Comparison of ENCODE assay signal across 1 cellular context in the genomic region with DNA sequence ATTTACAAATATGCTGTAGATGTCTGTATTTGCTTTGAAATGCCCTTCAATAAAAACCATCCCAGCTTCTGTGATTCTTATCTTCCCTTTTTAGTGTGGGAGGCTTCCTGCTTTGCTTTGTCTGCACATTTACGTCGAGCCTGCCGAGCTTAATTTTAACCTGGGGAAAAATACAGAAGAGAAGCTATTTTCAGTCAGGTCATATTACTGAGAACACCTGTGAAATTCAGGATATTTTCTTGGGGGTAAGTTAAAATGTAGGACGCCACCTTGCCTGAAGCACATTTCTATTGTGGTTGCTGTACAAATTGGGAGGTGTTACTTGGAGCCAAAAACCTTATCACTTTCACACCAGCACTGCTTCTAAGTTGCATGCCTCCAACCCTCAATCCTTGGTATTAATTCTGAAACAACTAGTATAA.
TF ChIP-seq lines count a peak whose summit lies in the region.

No MANE protein-coding gene starts in this region.

TF ChIP-seq in IMR-90, 13 proteins besides CTCF, POLR2A, EP300 and RAD21:
- TF ChIP-seq BHLHE40 (IDR thresholded peaks at IDR 0.05; ENCODE audit: low read depth, low read length) (no peak), RCOR1 (IDR thresholded peaks at IDR 0.05; ENCODE audit: insufficient replicate concordance, low read length) (no peak), SMC3 (IDR thresholded peaks at IDR 0.05; ENCODE audit: low read depth, low read length) (no peak), FOS (IDR thresholded peaks at IDR 0.05; ENCODE audit: low read depth, low read length) (no peak), CHD1 (IDR thresholded peaks at IDR 0.05; ENCODE audit: low read depth, low read length) (no peak), MAFK (IDR thresholded peaks at IDR 0.05; ENCODE audit: low read depth, low read length) (no peak), MXI1 (IDR thresholded peaks at IDR 0.05; ENCODE audit: borderline replicate concordance, low read depth, low read length) (no peak), NFE2L2 (IDR thresholded peaks at IDR 0.05; ENCODE audit: low read depth, low read length) (no peak)
- TF ChIP-seq, protein P1, sequence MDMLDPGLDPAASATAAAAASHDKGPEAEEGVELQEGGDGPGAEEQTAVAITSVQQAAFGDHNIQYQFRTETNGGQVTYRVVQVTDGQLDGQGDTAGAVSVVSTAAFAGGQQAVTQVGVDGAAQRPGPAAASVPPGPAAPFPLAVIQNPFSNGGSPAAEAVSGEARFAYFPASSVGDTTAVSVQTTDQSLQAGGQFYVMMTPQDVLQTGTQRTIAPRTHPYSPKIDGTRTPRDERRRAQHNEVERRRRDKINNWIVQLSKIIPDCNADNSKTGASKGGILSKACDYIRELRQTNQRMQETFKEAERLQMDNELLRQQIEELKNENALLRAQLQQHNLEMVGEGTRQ (IDR thresholded peaks at IDR 0.05; ENCODE audit: low read depth, low read length): no peak
- TF ChIP-seq, protein P2, sequence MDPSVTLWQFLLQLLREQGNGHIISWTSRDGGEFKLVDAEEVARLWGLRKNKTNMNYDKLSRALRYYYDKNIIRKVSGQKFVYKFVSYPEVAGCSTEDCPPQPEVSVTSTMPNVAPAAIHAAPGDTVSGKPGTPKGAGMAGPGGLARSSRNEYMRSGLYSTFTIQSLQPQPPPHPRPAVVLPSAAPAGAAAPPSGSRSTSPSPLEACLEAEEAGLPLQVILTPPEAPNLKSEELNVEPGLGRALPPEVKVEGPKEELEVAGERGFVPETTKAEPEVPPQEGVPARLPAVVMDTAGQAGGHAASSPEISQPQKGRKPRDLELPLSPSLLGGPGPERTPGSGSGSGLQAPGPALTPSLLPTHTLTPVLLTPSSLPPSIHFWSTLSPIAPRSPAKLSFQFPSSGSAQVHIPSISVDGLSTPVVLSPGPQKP (IDR thresholded peaks at IDR 0.05; ENCODE audit: borderline replicate concordance, low read depth, low read length): no peak
